In the genomic region with DNA sequence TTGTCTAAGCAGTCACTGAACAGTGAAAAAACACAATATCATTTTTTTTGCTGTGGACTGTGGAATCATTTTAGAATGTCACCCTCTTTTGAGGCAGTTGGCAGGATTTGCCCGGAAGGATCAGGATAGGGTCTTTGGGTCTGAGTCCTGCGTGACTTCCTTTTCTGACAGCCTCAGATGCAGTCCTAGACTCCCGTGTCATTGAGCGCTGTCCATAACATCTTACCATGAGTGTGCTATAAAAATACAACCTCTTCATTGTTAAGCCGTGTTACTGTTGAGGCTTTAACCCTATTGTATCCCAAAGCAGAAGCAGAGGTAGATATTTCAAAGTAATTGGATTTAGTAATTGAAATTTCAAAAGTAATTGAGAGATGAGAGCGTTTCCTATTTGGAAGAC, we compare ENCODE assay signal across 1 cellular context.
TF ChIP-seq lines count a peak whose summit lies in the region.

No MANE protein-coding gene starts in this region.

TF ChIP-seq in SK-N-SH treated with all-trans-retinoic acid at 6 μM for 48 hours, 23 proteins besides CTCF, POLR2A, EP300 and RAD21 (continued from another document):
- TF ChIP-seq, protein P1, sequence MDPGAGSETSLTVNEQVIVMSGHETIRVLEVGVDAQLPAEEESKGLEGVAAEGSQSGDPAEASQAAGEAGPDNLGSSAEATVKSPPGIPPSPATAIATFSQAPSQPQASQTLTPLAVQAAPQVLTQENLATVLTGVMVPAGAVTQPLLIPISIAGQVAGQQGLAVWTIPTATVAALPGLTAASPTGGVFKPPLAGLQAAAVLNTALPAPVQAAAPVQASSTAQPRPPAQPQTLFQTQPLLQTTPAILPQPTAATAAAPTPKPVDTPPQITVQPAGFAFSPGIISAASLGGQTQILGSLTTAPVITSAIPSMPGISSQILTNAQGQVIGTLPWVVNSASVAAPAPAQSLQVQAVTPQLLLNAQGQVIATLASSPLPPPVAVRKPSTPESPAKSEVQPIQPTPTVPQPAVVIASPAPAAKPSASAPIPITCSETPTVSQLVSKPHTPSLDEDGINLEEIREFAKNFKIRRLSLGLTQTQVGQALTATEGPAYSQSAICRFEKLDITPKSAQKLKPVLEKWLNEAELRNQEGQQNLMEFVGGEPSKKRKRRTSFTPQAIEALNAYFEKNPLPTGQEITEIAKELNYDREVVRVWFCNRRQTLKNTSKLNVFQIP (CRISPR knock-in tag; IDR thresholded peaks at IDR 0.05; ENCODE audit: borderline replicate concordance, low read depth): no peak
- TF ChIP-seq SNAI2 (CRISPR knock-in tag; IDR thresholded peaks at IDR 0.05) (no peak), BACH2 (CRISPR knock-in tag; IDR thresholded peaks at IDR 0.05; ENCODE audit: borderline replicate concordance) (no peak), CREB5 (CRISPR knock-in tag; IDR thresholded peaks at IDR 0.05; ENCODE audit: low read depth) (no peak), ZFP30 (CRISPR knock-in tag; IDR thresholded peaks at IDR 0.05) (no peak), OSR1 (CRISPR knock-in tag; IDR thresholded peaks at IDR 0.05) (no peak), ZNF565 (CRISPR knock-in tag; conservative IDR thresholded peaks at IDR 0.05; ENCODE audit: low read depth) (no peak), ARNTL (CRISPR knock-in tag; IDR thresholded peaks at IDR 0.05; ENCODE audit: borderline replicate concordance, low read depth) (no peak), ZFP3 (CRISPR knock-in tag; IDR thresholded peaks at IDR 0.05) (no peak), CSDC2 (CRISPR knock-in tag; IDR thresholded peaks at IDR 0.05) (no peak), ESRRG (CRISPR knock-in tag; IDR thresholded peaks at IDR 0.05) (no peak)
